Comparison of ENCODE assay signal across 31 cellular contexts in genomic region chr9:90933468-90933867, GRCh38.
"Had no signal": no experiment of that assay in that cellular context is flagged by ENCODE, and none has a peak within 500 bp of the region (broad histone marks: within the 10 kb centered on the region; RNA-seq: fewer than 3 reads in every experiment).

No MANE protein-coding gene starts in this region.

- H3K4me2 ChIP-seq: hepatocyte had no signal

- H3K4me1 ChIP-seq: gastroesophageal sphincter, heart left ventricle, psoas muscle, sigmoid colon, stomach, vagina had no signal

- H3K36me3 ChIP-seq: gastroesophageal sphincter, heart left ventricle, ovary, sigmoid colon, stomach, thyroid gland, vagina had no signal

- ATAC-seq: esophagus mucosa; gastroesophageal sphincter; heart left ventricle; left lobe of liver; mucosa of descending colon; psoas muscle; right cardiac atrium; stimulated activated effector memory CD8-positive, alpha-beta T cell treated with anti-CD3 and anti-CD28 coated beads, Interleukin-12 subunit alpha, Interleukin-12 subunit beta, amount 100 ng/mL, for 72 hours had no signal

- H3K9me3 Mint-ChIP-seq: dendritic cell treated with granulocyte-macrophage colony-stimulating factor and Interleukin-4, amounts not matched to agents 40 ng/mL and 50 ng/mL, for 4 days; endodermal cell; memory B cell; mesothelial cell of epicardium; naive B cell; nephron progenitor cell; stimulated activated effector memory CD8-positive, alpha-beta T cell treated with anti-CD3 and anti-CD28 coated beads, Interleukin-12 subunit alpha, Interleukin-12 subunit beta, amount 100 ng/mL, for 72 hours had no signal

- H3K27me3 ChIP-seq: gastroesophageal sphincter, heart left ventricle, hepatocyte, ovary, sigmoid colon, thyroid gland, vagina had no signal

- H3K4me1 Mint-ChIP-seq: memory B cell, mesothelial cell of epicardium, naive B cell had no signal

- H3K27ac Mint-ChIP-seq: dendritic cell treated with granulocyte-macrophage colony-stimulating factor and Interleukin-4, amounts not matched to agents 40 ng/mL and 50 ng/mL, for 4 days; endodermal cell; memory B cell; mesothelial cell of epicardium; naive B cell; nephron progenitor cell had no signal

- H3K79me2 ChIP-seq: hepatocyte had no signal

- H3K4me3 Mint-ChIP-seq: dendritic cell treated with granulocyte-macrophage colony-stimulating factor and Interleukin-4, amounts not matched to agents 40 ng/mL and 50 ng/mL, for 4 days; endodermal cell; memory B cell; mesothelial cell of epicardium; naive B cell; nephron progenitor cell; stimulated activated effector memory CD8-positive, alpha-beta T cell treated with anti-CD3 and anti-CD28 coated beads, Interleukin-12 subunit alpha, Interleukin-12 subunit beta, amount 100 ng/mL, for 72 hours had no signal

- H3K4me3 ChIP-seq: gastroesophageal sphincter, heart left ventricle, hepatocyte, lung, mucosa of descending colon, ovary, psoas muscle, sigmoid colon, stomach, thyroid gland, vagina had no signal

- H3K9me3 ChIP-seq: gastroesophageal sphincter, heart left ventricle, mucosa of descending colon, ovary, psoas muscle, stomach, thyroid gland, vagina had no signal

- H3K36me3 Mint-ChIP-seq: mesothelial cell of epicardium; naive B cell; stimulated activated effector memory CD8-positive, alpha-beta T cell treated with anti-CD3 and anti-CD28 coated beads, Interleukin-12 subunit alpha, Interleukin-12 subunit beta, amount 100 ng/mL, for 72 hours had no signal

- H3K27ac ChIP-seq: epithelial cell of prostate, gastroesophageal sphincter, heart left ventricle, hepatocyte, ovary, psoas muscle, sigmoid colon, stomach, thyroid gland, vagina had no signal

- H2AFZ ChIP-seq: hepatocyte had no signal

- DNase-seq: effector CD8-positive, alpha-beta T cell; endodermal cell; foreskin fibroblast; heart left ventricle; kidney; mucosa of descending colon; naive B cell; nephron progenitor cell; occipital lobe; ovary; posterior cingulate gyrus; psoas muscle; right cardiac atrium; sigmoid colon; stimulated activated CD4-positive, alpha-beta T cell treated with anti-CD3 and anti-CD28 coated beads, Interleukin-2, amount 100 ng/mL, for 24 hours; stimulated activated CD4-positive, alpha-beta T cell treated with anti-CD3 and anti-CD28 coated beads, Interleukin-4, amount 100 ng/mL, for 24 hours; stimulated activated naive CD4-positive, alpha-beta T cell treated with Interleukin-2 at 50 U/mL for 16 hours; stomach; thyroid gland; trophoblast cell had no signal
